ENCODE assay signal across 8 cellular contexts in the genomic region with DNA sequence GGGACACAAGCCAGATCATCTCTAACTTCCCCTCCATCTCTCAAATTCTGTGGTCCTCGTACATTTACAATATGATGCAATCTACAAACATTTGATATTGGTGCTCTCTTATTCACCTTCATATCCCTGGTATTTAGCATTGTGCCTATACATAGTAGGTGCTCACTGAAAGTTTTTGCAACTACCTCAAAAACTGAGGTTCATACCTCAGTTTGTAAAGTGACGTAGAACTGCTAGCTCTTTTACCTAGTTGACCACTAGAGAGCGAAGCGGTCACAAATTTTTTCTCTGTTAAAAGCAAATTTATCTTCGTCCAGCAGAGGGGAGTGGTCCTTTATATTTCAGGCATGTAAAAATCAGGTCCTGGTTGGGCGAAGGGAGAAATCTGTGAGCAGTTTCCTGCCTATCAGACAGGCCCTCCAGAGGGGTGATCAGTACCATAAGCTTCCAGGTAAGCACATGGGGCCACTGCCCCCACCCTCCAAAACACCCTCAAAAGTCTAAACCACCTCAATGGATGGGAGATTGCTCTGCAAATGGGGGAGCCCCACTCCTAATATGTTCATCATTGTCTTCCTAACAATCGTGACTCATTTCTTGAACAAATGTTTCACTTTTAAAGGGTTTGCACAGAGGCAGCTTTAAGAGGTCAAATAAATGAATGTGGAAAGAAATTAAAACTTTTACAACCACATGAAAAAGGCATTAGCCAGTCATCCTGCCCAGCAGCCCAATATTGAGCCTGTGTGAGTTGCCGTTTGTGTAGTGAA. TPM values are rescaled to one million over a fixed set of nuclear protein-coding genes. Genes with fewer than 3 reads are reported as not detected.
DNase-seq lines count a peak whose midpoint lies in the region; ATAC-seq lines count a peak whose summit lies in the region.

No MANE protein-coding gene starts in this region.

- ATAC-seq in GM19025 (IDR thresholded peaks at IDR 0.05; ENCODE audit: low read depth, unreplicated experiment) (peak; percentile 48), HG03442 (IDR thresholded peaks at IDR 0.05; ENCODE audit: unreplicated experiment) (peak; percentile 58), HG02610 (IDR thresholded peaks at IDR 0.05; ENCODE audit: unreplicated experiment) (no peak)

- DNase-seq in COR-L47 (lab: John Stamatoyannopoulos, UW) (peak; percentile 81), NCI-H69 (lab: John Stamatoyannopoulos, UW) (peak; percentile 90), glomerular endothelial cell (ENCODE audit: extremely low read depth, low read depth, low spot score) (peak; percentile 73), retina (peak; percentile 65)
- peak; percentile 35 for DNase-seq in activated T-cell treated with anti-CD3 and anti-CD28 coated beads, Interleukin-2, amount 50 U/mL, for 1 hour

RNA-seq across cellular contexts. Expression of a gene that starts 10.6 kb away (rescaled TPM):
- 12.3 and 18.2 TPM in 2 replicates for total RNA-seq in glomerular endothelial cell

RNA-seq across cellular contexts. Expression of a gene that starts 29.4 kb away (rescaled TPM):
- 0.10 TPM in 1 of 2 replicates, not detected in the other for total RNA-seq in glomerular endothelial cell

Comparison
In these comparisons a context has a peak if more than half of its experiments do, and no peak if none do; other contexts are left out.
1. DNase-seq: peak in every context shown above with its lines; median percentile 90 in NCI-H69; 81 in COR-L47; 73 in glomerular endothelial cell; 65 in retina; 35 in activated T-cell treated with anti-CD3 and anti-CD28 coated beads, Interleukin-2, amount 50 U/mL, for 1 hour.